In the genomic region with DNA sequence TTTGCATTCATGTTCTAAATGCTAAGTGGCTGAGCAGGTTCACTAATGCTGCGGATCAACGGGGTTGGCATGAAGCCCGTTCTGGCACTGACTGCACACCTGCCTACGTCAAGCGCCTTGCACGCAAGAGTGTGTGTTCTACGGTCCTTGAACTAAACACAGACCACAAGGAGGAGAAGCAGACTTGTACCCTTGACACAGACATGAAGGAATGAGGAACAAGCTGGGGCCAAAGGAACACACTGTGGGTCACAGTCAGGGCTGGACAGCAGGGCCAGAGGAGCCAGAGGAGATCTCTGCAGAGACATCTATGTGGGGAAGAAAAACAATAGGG, we compare ENCODE assay signal across 18 cellular contexts. TPM values are rescaled to one million over a fixed set of nuclear protein-coding genes. Genes with fewer than 3 reads are reported as not detected.
A peak's percentile ranks its signal among the peaks of the same experiment; 100 is the strongest.
DNase-seq lines count a peak whose midpoint lies in the region; FAIRE-seq and TF ChIP-seq lines count a peak whose summit lies in the region.
"Had no signal": no experiment of that assay in that cellular context is flagged by ENCODE, and none has a peak within 500 bp of the region (broad histone marks: within the 10 kb centered on the region; RNA-seq: fewer than 3 reads in every experiment).

No MANE protein-coding gene starts in this region.

- H3K4me1 ChIP-seq in esophagus (ENCODE audit: control insufficient read depth in 2 of 2, insufficient read depth in 2 of 2, low read length in 1 of 2) = peaks cover 0 to 3% of the 10 kb centered on the region in 2 donors
- H3K4me1 ChIP-seq: sigmoid colon, transverse colon had no signal

- 53 to 68% methylated on average over 7 of the region's 7 CpGs for WGBS in esophagus, 2 donors

- no peak for FAIRE-seq in GM12891 (lab: Jason Lieb, UNC)
- no peak for FAIRE-seq in frontal cortex (lab: Jason Lieb, UNC)
- FAIRE-seq: D721Med had no signal

- no peaks in the 10 kb centered on the region for H3K27me3 ChIP-seq in esophagus (ENCODE audit: control insufficient read depth in 1 of 2, insufficient read depth in 2 of 2, low read length in 2 of 2)
- H3K27me3 ChIP-seq: sigmoid colon, transverse colon had no signal

- H3K9me3 ChIP-seq in esophagus (ENCODE audit: control insufficient read depth in 2 of 2, insufficient read depth in 1 of 2, low read depth in 1 of 2, low read length in 1 of 2) = no peaks in the 10 kb centered on the region
- H3K9me3 ChIP-seq: sigmoid colon, transverse colon had no signal

- DNase-seq in SIG-M5 treated with dmso at 0.1 percent for 504 hours (lab: John Stamatoyannopoulos, UW; ENCODE audit: unreplicated experiment) (peak; percentile 5), SIG-M5 (lab: John Stamatoyannopoulos, UW) (no peak), NCI-H2107 treated with DMSO at 0.1 percent for 48 hours (lab: John Stamatoyannopoulos, UW; ENCODE audit: unreplicated experiment) (peak; percentile 46), ureter (ENCODE audit: low spot score) (peak; percentile 51), GM12891 (ENCODE audit: insufficient read length, low spot score) (no peak), frontal cortex (ENCODE audit: low spot score in 2 of 2) (no peak)
- DNase-seq in activated effector memory CD4-positive, alpha-beta T cell treated with Interleukin-2 at 50 U/mL for 16 hours = no peak
- DNase-seq: activated CD4-positive, alpha-beta T cell treated with anti-CD3 and anti-CD28 coated beads, Interleukin-2, amount 10 ng/mL, durations not matched to agents 24 days and 14 days; activated T-cell treated with anti-CD3 and anti-CD28 coated beads, Interleukin-2, amount 50 U/mL, for 1 hour; immature natural killer cell; midbrain; sigmoid colon; transverse colon had no signal

- H3K27ac ChIP-seq in esophagus (ENCODE audit: low read depth in 2 of 2, low read length in 1 of 2) = peak overlapping the region; percentile 18 to 75
- H3K27ac ChIP-seq: sigmoid colon, transverse colon had no signal

- no peak for TF ChIP-seq POLR2A in GM12891 (IDR thresholded peaks at IDR 0.05; ENCODE audit: low read depth, low read length)

- peaks cover 2 to 10% of the 10 kb centered on the region in 2 donors for H3K36me3 ChIP-seq in esophagus (ENCODE audit: control insufficient read depth in 2 of 2, insufficient read depth in 2 of 2, low read length in 1 of 2)

- no peak overlapping the region for H3K4me3 ChIP-seq in esophagus (ENCODE audit: low read depth in 1 of 2, low read length in 2 of 2)
- H3K4me3 ChIP-seq: sigmoid colon, transverse colon had no signal

TF ChIP-seq in GM12891, 5 proteins besides CTCF, POLR2A, EP300 and RAD21:
- TF ChIP-seq POU2F2 (IDR thresholded peaks at IDR 0.05; ENCODE audit: low read depth, low read length) = no peak
- TF ChIP-seq SPI1 (IDR thresholded peaks at IDR 0.05; ENCODE audit: low read depth, low read length) = no peak

RNA-seq across cellular contexts. Expression of gene LDHAL6B, which starts 48.0 kb away (rescaled TPM):
- polyA plus RNA-seq in esophagus = not detected
- total RNA-seq in ureter (not detected), frontal cortex (not detected)
- 0.30 TPM for polyA plus RNA-seq in GM12891 (2012; ENCODE audit: low read depth, missing spikeins)
- total RNA-seq: activated CD4-positive, alpha-beta T cell treated with anti-CD3 and anti-CD28 coated beads, Interleukin-2, amount 10 ng/mL, durations not matched to agents 24 days and 14 days; chondrocyte; glomerular endothelial cell; NCI-H460; sigmoid colon; transverse colon had no signal
- polyA plus RNA-seq: immature natural killer cell, sigmoid colon had no signal

RNA-seq across cellular contexts. Expression of gene CCNB2, which starts 53.7 kb away (rescaled TPM):
- polyA plus RNA-seq in esophagus = 10 to 100 TPM in 1 of 2 donors, 1 to 10 TPM in 1; 5.9 to 19.3 TPM
- total RNA-seq in ureter = 0.49 TPM
- polyA plus RNA-seq in GM12891 (2012; ENCODE audit: low read depth, missing spikeins) = 56.7 TPM
- 4.9 TPM for total RNA-seq in frontal cortex

Comparison
In these comparisons a context has a peak if more than half of its experiments do, and no peak if none do; other contexts are left out.
1. DNase-seq: peak in SIG-M5 treated with dmso at 0.1 percent for 504 hours (single experiment), NCI-H2107 treated with DMSO at 0.1 percent for 48 hours (single experiment) and ureter (single experiment); none in SIG-M5 (single experiment), GM12891 (single experiment), activated effector memory CD4-positive, alpha-beta T cell treated with Interleukin-2 at 50 U/mL for 16 hours (single experiment) and frontal cortex (0 of 2).